Comparison of ENCODE assay signal across 9 cellular contexts in genomic region chr22:39490135-39490798, GRCh38. TPM values are rescaled to one million over a fixed set of nuclear protein-coding genes. Genes with fewer than 3 reads are reported as not detected.
A peak's percentile ranks its signal among the peaks of the same experiment; 100 is the strongest.
DNase-seq lines count a peak whose midpoint lies in the region; ATAC-seq, FAIRE-seq and TF ChIP-seq lines count a peak whose summit lies in the region.
"Had no signal": no experiment of that assay in that cellular context is flagged by ENCODE, and none has a peak within 500 bp of the region (broad histone marks: within the 10 kb centered on the region; RNA-seq: fewer than 3 reads in every experiment).

No MANE protein-coding gene starts in this region.

- H3K4me2 ChIP-seq in HepG2 (ENCODE audit: low read depth, low read length) = peak overlapping the region; percentile 58

- no peak for TF ChIP-seq POLR2A in HepG2 (IDR thresholded peaks at IDR 0.05; ENCODE audit: insufficient read depth in 1 of 2, low read depth in 2 of 2, low read length in 2 of 2)

- no peak overlapping the region for H3K27ac Mint-ChIP-seq in activated CD4-positive, alpha-beta T cell treated with anti-CD3 and anti-CD28 coated beads for 36 hours

- DNase-seq in GM12864 (ENCODE audit: low read depth) (peak; percentile 49), NCI-H524 (lab: John Stamatoyannopoulos, UW) (peak; percentile 84 to 89), cerebellar cortex (ENCODE audit: low spot score) (peak; percentile 96), HepG2 (ENCODE audit: low spot score) (peak; percentile 62), T1000 (lab: John Stamatoyannopoulos, UW) (no peak)
- DNase-seq in activated CD4-positive, alpha-beta T cell treated with anti-CD3 and anti-CD28 coated beads for 36 hours = peak; percentile 89
- peak; percentile 62 for DNase-seq in stimulated activated CD8-positive, alpha-beta memory T cell treated with anti-CD3 and anti-CD28 coated beads, Interleukin-12 subunit alpha, Interleukin-12 subunit beta, amount 100 ng/mL, for 24 hours (ENCODE audit: extremely low read depth)

- CTCF ChIA-PET in activated CD4-positive, alpha-beta T cell treated with anti-CD3 and anti-CD28 coated beads for 36 hours (lab: Charles Lee) = interaction anchor here (0.6 to 6.1 kb wide), 7 partner anchors 11 to 1544 kb away, joined by 3 to 100 read pairs (median 3); partner anchors contain the start of gene MIEF1
- CTCF ChIA-PET in HepG2 (lab: Yijun Ruan, JAX; ENCODE audit: low intra/inter-chr PET ratio, low total read pairs) = no interaction called here

- no peaks in the 10 kb centered on the region for H3K27me3 Mint-ChIP-seq in activated CD4-positive, alpha-beta T cell treated with anti-CD3 and anti-CD28 coated beads for 36 hours

- ATAC-seq in HG03045 (IDR thresholded peaks at IDR 0.05; ENCODE audit: unreplicated experiment) (peak; percentile 70), HepG2 (peak; percentile 89)
- ATAC-seq in activated CD4-positive, alpha-beta T cell treated with anti-CD3 and anti-CD28 coated beads for 36 hours = peak; percentile 100

- H3K9me3 Mint-ChIP-seq in activated CD4-positive, alpha-beta T cell treated with anti-CD3 and anti-CD28 coated beads for 36 hours (ENCODE audit: low read depth) = no peaks in the 10 kb centered on the region

- peak; percentile 83 for FAIRE-seq in HepG2 (lab: Jason Lieb, UNC)

- TF ChIP-seq EP300 in HepG2 (IDR thresholded peaks at IDR 0.05; ENCODE audit: low read depth in 2 of 2, low read length in 2 of 2) = no peak
- TF ChIP-seq EP300 in HepG2 (CRISPR knock-in tag; IDR thresholded peaks at IDR 0.05; ENCODE audit: borderline replicate concordance) = no peak

- no peaks in the 10 kb centered on the region for H3K79me2 ChIP-seq in HepG2 (ENCODE audit: insufficient read depth, low read length)

- H2AFZ ChIP-seq in HepG2 (ENCODE audit: low read length) = no peak overlapping the region

- peaks cover 21% of the 10 kb centered on the region for H3K4me1 ChIP-seq in HepG2 (ENCODE audit: insufficient read depth, low read length)

- no peaks in the 10 kb centered on the region for H3K36me3 ChIP-seq in HepG2 (replicated peaks in 1 of 2; ENCODE audit: control insufficient read depth in 1 of 2, insufficient read depth in 2 of 2, low read length in 2 of 2)

- no peaks in the 10 kb centered on the region for H3K36me3 Mint-ChIP-seq in activated CD4-positive, alpha-beta T cell treated with anti-CD3 and anti-CD28 coated beads for 36 hours (ENCODE audit: low read depth)

- H3K27ac ChIP-seq in HepG2 (ENCODE audit: extremely low read length, insufficient read depth, low read length) = no peak overlapping the region
- H3K27ac ChIP-seq: VCaP had no signal

- POLR2A ChIA-PET in activated CD4-positive, alpha-beta T cell treated with anti-CD3 and anti-CD28 coated beads for 36 hours (lab: Charles Lee) = interaction anchor here (1.0 to 1.5 kb wide), 2 partner anchors 11 to 30 kb away, joined by 3 to 7 read pairs; partner anchors contain the start of genes ATF4 and MIEF1
- POLR2A ChIA-PET in HepG2 (lab: Yijun Ruan, JAX) = interaction anchor here (0.6 to 1.5 kb wide), 6 partner anchors 9 to 170 kb away, joined by 3 to 12 read pairs (median 4); partner anchors contain the start of genes ATF4, MIEF1, RPL3 and TAB1

- in situ Hi-C loops in HepG2 (cut with HindIII; ENCODE audit: extremely low pct_ligation_motif_present, low pct_unique_long_range_greater_than_20kb) = no loop called here

- H3K4me3 ChIP-seq in GM12864 (ENCODE audit: low read depth, low read length) (no peak overlapping the region), HepG2 (replicated peaks in 1 of 3; ENCODE audit: insufficient read depth in 1 of 3, low read depth in 2 of 3, low read length in 3 of 3) (peak overlapping the region in 1 of 3 experiments; percentile 9; a peak in 1 of 6 replicates)

- TF ChIP-seq CTCF in GM12864 (IDR thresholded peaks at IDR 0.05; ENCODE audit: low read depth, low read length, missing control alignments) = no peak
- TF ChIP-seq CTCF in HepG2 (CRISPR knock-in tag; IDR thresholded peaks at IDR 0.05) = no peak

- H3K27me3 ChIP-seq in HepG2 (ENCODE audit: control insufficient read depth in 1 of 2, insufficient read depth in 2 of 2, low read length in 2 of 2) = peaks cover 0 to 2% of the 10 kb centered on the region in 2 experiments; a peak in 1 of 5 replicates

- no peak overlapping the region for H3K4me3 Mint-ChIP-seq in activated CD4-positive, alpha-beta T cell treated with anti-CD3 and anti-CD28 coated beads for 36 hours

- no peaks in the 10 kb centered on the region for H4K20me1 ChIP-seq in HepG2 (ENCODE audit: insufficient read depth, low read length)

- WGBS in HepG2 (ENCODE audit: low lambda C conversion rate) = 27% methylated on average over 10 of the region's 13 CpGs

- H3K9ac ChIP-seq in HepG2 (ENCODE audit: insufficient read depth, low read depth, low read length) = no peak overlapping the region

- intact Hi-C loops in activated CD4-positive, alpha-beta T cell treated with anti-CD3 and anti-CD28 coated beads for 36 hours (cut with DNase I, micrococcal nuclease) = loop anchor here (1.0 to 5.0 kb wide), 5 partner anchors 12 to 857 kb away; partner anchors contain the start of genes MIEF1 (in 2 of the 2), ADSL (in 1 of the 2) and ATF4 (in 1 of the 2)
- intact Hi-C loops in HepG2 (cut with micrococcal nuclease; ENCODE audit: unreplicated experiment) = no loop called here

- H3K4me1 Mint-ChIP-seq in activated CD4-positive, alpha-beta T cell treated with anti-CD3 and anti-CD28 coated beads for 36 hours = peaks cover 7% of the 10 kb centered on the region

- no peak for TF ChIP-seq RAD21 in HepG2 (CRISPR knock-in tag; IDR thresholded peaks at IDR 0.05)

- H3K9me3 ChIP-seq in HepG2 (ENCODE audit: low read length) = no peaks in the 10 kb centered on the region

- BruUV-seq in HepG2 (replicated peaks; lab: Mats Ljungman, UMichigan) = no TSS peak

RNA-seq across cellular contexts. Expression of gene MIEF1, which starts 11.8 kb away (rescaled TPM):
- total RNA-seq in activated CD4-positive, alpha-beta T cell treated with anti-CD3 and anti-CD28 coated beads for 36 hours = 10 to 100 TPM; 43.2 to 44.9 TPM
- 34.8 and 41.4 TPM in 2 replicates for total RNA-seq in HepG2 (2016; rRNA removed; fragmentation: Illumina TruSeq; extraction: Trizol)
- 5.5 and 6.5 TPM in 2 replicates for total RNA-seq in HepG2 (2016; cell fraction: cytosol; rRNA removed; fragmentation: Illumina TruSeq; extraction: Trizol; ENCODE audit: low read depth)
- total RNA-seq in HepG2 (2016; cell fraction: insoluble cytoplasmic fraction; rRNA removed; fragmentation: Illumina TruSeq; extraction: Trizol) = 33.7 and 36.8 TPM in 2 replicates
- total RNA-seq in HepG2 (2016; cell fraction: membrane; rRNA removed; fragmentation: Illumina TruSeq; extraction: Trizol) = 22.9 and 23.9 TPM in 2 replicates
- total RNA-seq in HepG2 (2016; cell fraction: nucleus; rRNA removed; fragmentation: Illumina TruSeq; extraction: Trizol) = 26.2 and 27.8 TPM in 2 replicates
- 21.7 and 22.3 TPM in 2 replicates for polyA plus RNA-seq in HepG2 (2011; rRNA removed)
- 19.7 and 20.6 TPM in 2 replicates for polyA plus RNA-seq in HepG2 (2011; cell fraction: cytosol; rRNA removed)
- polyA plus RNA-seq in HepG2 (2011; cell fraction: nucleus; rRNA removed) = 24.5 and 25.2 TPM in 2 replicates
- 28.6 and 29.6 TPM in 2 replicates for polyA plus RNA-seq in HepG2 (2012)
- 2.6 and 3.1 TPM in 2 replicates for polyA plus RNA-seq in HepG2 (2016; cell fraction: cytosol; fragmentation: Illumina TruSeq; extraction: Trizol; ENCODE audit: low read depth)
- polyA plus RNA-seq in HepG2 (2016; cell fraction: insoluble cytoplasmic fraction; fragmentation: Illumina TruSeq; extraction: Trizol; ENCODE audit: low read depth) = 31.2 and 35.5 TPM in 2 replicates
- 11.4 and 11.8 TPM in 2 replicates for polyA plus RNA-seq in HepG2 (2016; cell fraction: membrane; fragmentation: Illumina TruSeq; extraction: Trizol; ENCODE audit: low read depth)
- 32.6 and 32.8 TPM in 2 replicates for polyA plus RNA-seq in HepG2 (2016; cell fraction: nucleus; fragmentation: Illumina TruSeq; extraction: Trizol; ENCODE audit: insufficient read depth, low read depth)
- 36.4 and 63.8 TPM in 2 replicates for polyA minus RNA-seq in HepG2 (2011; rRNA and poly(A)+ RNA removed; ENCODE audit: low replicate concordance)
- polyA minus RNA-seq in HepG2 (2011; cell fraction: cytosol; rRNA and poly(A)+ RNA removed) = 19.3 and 21.8 TPM in 2 replicates
- polyA minus RNA-seq in HepG2 (2011; cell fraction: nucleus; rRNA and poly(A)+ RNA removed) = 27.2 and 33.9 TPM in 2 replicates

RNA-seq across cellular contexts. Expression of gene ATF4, which starts 30.1 kb away (rescaled TPM):
- total RNA-seq in activated CD4-positive, alpha-beta T cell treated with anti-CD3 and anti-CD28 coated beads for 36 hours = 100 to 1,000 TPM; 580 to 680 TPM
- total RNA-seq in HepG2 (2016; rRNA removed; fragmentation: Illumina TruSeq; extraction: Trizol) = 442 and 486 TPM in 2 replicates
- total RNA-seq in HepG2 (2016; cell fraction: cytosol; rRNA removed; fragmentation: Illumina TruSeq; extraction: Trizol; ENCODE audit: low read depth) = 489 and 519 TPM in 2 replicates
- total RNA-seq in HepG2 (2016; cell fraction: insoluble cytoplasmic fraction; rRNA removed; fragmentation: Illumina TruSeq; extraction: Trizol) = 409 and 471 TPM in 2 replicates
- 1,028 and 1,060 TPM in 2 replicates for total RNA-seq in HepG2 (2016; cell fraction: membrane; rRNA removed; fragmentation: Illumina TruSeq; extraction: Trizol)
- total RNA-seq in HepG2 (2016; cell fraction: nucleus; rRNA removed; fragmentation: Illumina TruSeq; extraction: Trizol) = 286 and 328 TPM in 2 replicates
- polyA plus RNA-seq in HepG2 (2011; rRNA removed) = 1,157 and 1,297 TPM in 2 replicates
- polyA plus RNA-seq in HepG2 (2011; cell fraction: cytosol; rRNA removed) = 1,218 and 1,254 TPM in 2 replicates
- 1,279 and 1,395 TPM in 2 replicates for polyA plus RNA-seq in HepG2 (2011; cell fraction: nucleus; rRNA removed)
- 465 and 610 TPM in 2 replicates for polyA plus RNA-seq in HepG2 (2012)
- polyA plus RNA-seq in HepG2 (2016; cell fraction: cytosol; fragmentation: Illumina TruSeq; extraction: Trizol; ENCODE audit: low read depth) = 745 and 811 TPM in 2 replicates
- 563 and 623 TPM in 2 replicates for polyA plus RNA-seq in HepG2 (2016; cell fraction: insoluble cytoplasmic fraction; fragmentation: Illumina TruSeq; extraction: Trizol; ENCODE audit: low read depth)
- 1,265 and 1,282 TPM in 2 replicates for polyA plus RNA-seq in HepG2 (2016; cell fraction: membrane; fragmentation: Illumina TruSeq; extraction: Trizol; ENCODE audit: low read depth)
- polyA plus RNA-seq in HepG2 (2016; cell fraction: nucleus; fragmentation: Illumina TruSeq; extraction: Trizol; ENCODE audit: insufficient read depth, low read depth) = 710 and 725 TPM in 2 replicates
- 242 and 314 TPM in 2 replicates for polyA minus RNA-seq in HepG2 (2011; rRNA and poly(A)+ RNA removed; ENCODE audit: low replicate concordance)
- 175 and 193 TPM in 2 replicates for polyA minus RNA-seq in HepG2 (2011; cell fraction: cytosol; rRNA and poly(A)+ RNA removed)
- 213 and 242 TPM in 2 replicates for polyA minus RNA-seq in HepG2 (2011; cell fraction: nucleus; rRNA and poly(A)+ RNA removed)

RNA-seq across cellular contexts. Expression of gene MGAT3, which starts 33.5 kb away (rescaled TPM):
- total RNA-seq in activated CD4-positive, alpha-beta T cell treated with anti-CD3 and anti-CD28 coated beads for 36 hours = under 1 TPM; 0.18 to 0.23 TPM
- 0.15 TPM in 1 of 2 replicates, not detected in the other for total RNA-seq in HepG2 (2016; rRNA removed; fragmentation: Illumina TruSeq; extraction: Trizol)
- not detected in 2 replicates for total RNA-seq in HepG2 (2016; cell fraction: cytosol; rRNA removed; fragmentation: Illumina TruSeq; extraction: Trizol; ENCODE audit: low read depth)
- 0.02 TPM in 1 of 2 replicates, not detected in the other for total RNA-seq in HepG2 (2016; cell fraction: insoluble cytoplasmic fraction; rRNA removed; fragmentation: Illumina TruSeq; extraction: Trizol)
- total RNA-seq in HepG2 (2016; cell fraction: membrane; rRNA removed; fragmentation: Illumina TruSeq; extraction: Trizol) = not detected in 2 replicates
- total RNA-seq in HepG2 (2016; cell fraction: nucleus; rRNA removed; fragmentation: Illumina TruSeq; extraction: Trizol) = not detected in 2 replicates
- polyA plus RNA-seq in HepG2 (2011; rRNA removed) = 0.04 and 0.11 TPM in 2 replicates
- 0.03 and 0.11 TPM in 2 replicates for polyA plus RNA-seq in HepG2 (2011; cell fraction: cytosol; rRNA removed)
- polyA plus RNA-seq in HepG2 (2011; cell fraction: nucleus; rRNA removed) = 0.05 and 0.13 TPM in 2 replicates
- 0.08 and 0.09 TPM in 2 replicates for polyA plus RNA-seq in HepG2 (2012)
- not detected in 2 replicates for polyA plus RNA-seq in HepG2 (2016; cell fraction: cytosol; fragmentation: Illumina TruSeq; extraction: Trizol; ENCODE audit: low read depth)
- polyA plus RNA-seq in HepG2 (2016; cell fraction: insoluble cytoplasmic fraction; fragmentation: Illumina TruSeq; extraction: Trizol; ENCODE audit: low read depth) = not detected in 2 replicates
- polyA plus RNA-seq in HepG2 (2016; cell fraction: membrane; fragmentation: Illumina TruSeq; extraction: Trizol; ENCODE audit: low read depth) = not detected in 2 replicates
- polyA plus RNA-seq in HepG2 (2016; cell fraction: nucleus; fragmentation: Illumina TruSeq; extraction: Trizol; ENCODE audit: insufficient read depth, low read depth) = 0.11 TPM in 1 of 2 replicates, not detected in the other
- 0.10 and 0.33 TPM in 2 replicates for polyA minus RNA-seq in HepG2 (2011; rRNA and poly(A)+ RNA removed; ENCODE audit: low replicate concordance)
- polyA minus RNA-seq in HepG2 (2011; cell fraction: cytosol; rRNA and poly(A)+ RNA removed) = 0.20 TPM in 1 of 2 replicates, not detected in the other
- polyA minus RNA-seq in HepG2 (2011; cell fraction: nucleus; rRNA and poly(A)+ RNA removed) = not detected in 2 replicates

RNA-seq across cellular contexts. Expression of gene RPS19BP1, which starts 42.3 kb away (rescaled TPM):
- total RNA-seq in activated CD4-positive, alpha-beta T cell treated with anti-CD3 and anti-CD28 coated beads for 36 hours = 10 to 100 TPM; 42.8 to 68.8 TPM
- 81.3 and 88.2 TPM in 2 replicates for total RNA-seq in HepG2 (2016; rRNA removed; fragmentation: Illumina TruSeq; extraction: Trizol)
- total RNA-seq in HepG2 (2016; cell fraction: cytosol; rRNA removed; fragmentation: Illumina TruSeq; extraction: Trizol; ENCODE audit: low read depth) = 128 and 142 TPM in 2 replicates
- total RNA-seq in HepG2 (2016; cell fraction: insoluble cytoplasmic fraction; rRNA removed; fragmentation: Illumina TruSeq; extraction: Trizol) = 77.0 and 92.6 TPM in 2 replicates
- total RNA-seq in HepG2 (2016; cell fraction: membrane; rRNA removed; fragmentation: Illumina TruSeq; extraction: Trizol) = 138 and 159 TPM in 2 replicates
- total RNA-seq in HepG2 (2016; cell fraction: nucleus; rRNA removed; fragmentation: Illumina TruSeq; extraction: Trizol) = 32.9 and 36.8 TPM in 2 replicates
- 44.3 and 47.8 TPM in 2 replicates for polyA plus RNA-seq in HepG2 (2011; rRNA removed)
- polyA plus RNA-seq in HepG2 (2011; cell fraction: cytosol; rRNA removed) = 48.9 and 72.7 TPM in 2 replicates
- 39.6 and 43.4 TPM in 2 replicates for polyA plus RNA-seq in HepG2 (2011; cell fraction: nucleus; rRNA removed)
- polyA plus RNA-seq in HepG2 (2012) = 22.5 and 32.4 TPM in 2 replicates
- polyA plus RNA-seq in HepG2 (2016; cell fraction: cytosol; fragmentation: Illumina TruSeq; extraction: Trizol; ENCODE audit: low read depth) = 155 and 179 TPM in 2 replicates
- polyA plus RNA-seq in HepG2 (2016; cell fraction: insoluble cytoplasmic fraction; fragmentation: Illumina TruSeq; extraction: Trizol; ENCODE audit: low read depth) = 84.3 and 101 TPM in 2 replicates
- polyA plus RNA-seq in HepG2 (2016; cell fraction: membrane; fragmentation: Illumina TruSeq; extraction: Trizol; ENCODE audit: low read depth) = 130 and 146 TPM in 2 replicates
- polyA plus RNA-seq in HepG2 (2016; cell fraction: nucleus; fragmentation: Illumina TruSeq; extraction: Trizol; ENCODE audit: insufficient read depth, low read depth) = 72.3 and 78.7 TPM in 2 replicates
- polyA minus RNA-seq in HepG2 (2011; rRNA and poly(A)+ RNA removed; ENCODE audit: low replicate concordance) = 8.8 and 14.5 TPM in 2 replicates
- 7.8 and 8.0 TPM in 2 replicates for polyA minus RNA-seq in HepG2 (2011; cell fraction: cytosol; rRNA and poly(A)+ RNA removed)
- 12.2 and 13.9 TPM in 2 replicates for polyA minus RNA-seq in HepG2 (2011; cell fraction: nucleus; rRNA and poly(A)+ RNA removed)
